In the genomic region with DNA sequence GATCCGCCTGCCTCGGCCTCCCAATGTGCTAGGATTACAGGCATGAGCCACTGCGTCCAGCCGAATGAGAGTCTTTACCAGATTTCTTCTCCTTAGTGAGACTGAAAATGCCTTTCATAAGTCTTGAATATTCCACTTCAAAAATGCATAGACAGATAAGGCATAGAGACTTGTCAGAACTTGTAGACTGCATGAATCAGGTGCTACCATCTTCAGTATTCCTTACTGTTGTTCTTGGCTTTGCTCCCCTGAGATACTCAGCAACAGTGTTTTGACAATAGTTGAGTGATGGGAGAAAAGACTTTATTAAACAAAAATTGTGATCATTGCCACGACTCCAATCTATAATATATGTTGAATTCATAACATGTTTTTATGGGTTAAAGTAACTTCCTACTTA, we compare ENCODE assay signal across 21 cellular contexts. TPM values are rescaled to one million over a fixed set of nuclear protein-coding genes. Genes with fewer than 3 reads are reported as not detected.
DNase-seq lines count a peak whose midpoint lies in the region; ATAC-seq, FAIRE-seq and TF ChIP-seq lines count a peak whose summit lies in the region.
"Had no signal": no experiment of that assay in that cellular context is flagged by ENCODE, and none has a peak within 500 bp of the region (broad histone marks: within the 10 kb centered on the region; RNA-seq: fewer than 3 reads in every experiment).

No MANE protein-coding gene starts in this region.

- BruUV-seq in mammary epithelial cell (replicated peaks; lab: Mats Ljungman, UMichigan): no TSS peak

- peaks cover 9 to 22% of the 10 kb centered on the region in 2 donors for H3K27me3 Mint-ChIP-seq in CD8-positive, alpha-beta memory T cell

- H3K79me2 ChIP-seq in mammary epithelial cell (ENCODE audit: insufficient read depth, low read length): no peaks in the 10 kb centered on the region
- H3K79me2 ChIP-seq in keratinocyte (ENCODE audit: control insufficient read depth, insufficient read depth, low read length): no peaks in the 10 kb centered on the region

- H3K27me3 ChIP-seq in mammary epithelial cell (ENCODE audit: insufficient read depth, low read length): no peaks in the 10 kb centered on the region
- H3K27me3 ChIP-seq in keratinocyte (ENCODE audit: control insufficient read depth, extremely low read depth, insufficient read depth, low read length): no peaks in the 10 kb centered on the region
- no peaks in the 10 kb centered on the region for H3K27me3 ChIP-seq in CD8-positive, alpha-beta memory T cell (ENCODE audit: insufficient read depth, low read length, poor library complexity, severe bottlenecking)
- no peaks in the 10 kb centered on the region for H3K27me3 ChIP-seq in ovary
- no peaks in the 10 kb centered on the region for H3K27me3 ChIP-seq in SJCRH30

- H3K4me2 ChIP-seq in mammary epithelial cell (ENCODE audit: insufficient read depth, low read depth, low read length) (no peak overlapping the region), keratinocyte (ENCODE audit: control insufficient read depth, extremely low read depth, insufficient read depth, low read depth, low read length) (no peak overlapping the region)
- H3K4me2 ChIP-seq: GM23338 had no signal

- TF ChIP-seq POLR2A in ovary (IDR thresholded peaks at IDR 0.05): no peak

- dilution Hi-C loops in mammary epithelial cell (cut with HindIII; ENCODE audit: low sequenced_read_pairs): no loop called here
- dilution Hi-C loops in keratinocyte (cut with MboI; ENCODE audit: extremely low pct_ligation_motif_present, low sequenced_read_pairs): no loop called here

- peak; percentile 51 for DNase-seq in RWPE1 (ENCODE audit: low spot score)
- DNase-seq in mammary epithelial cell: peak; percentile 61
- peak; percentile 83 for DNase-seq in epithelial cell of esophagus (ENCODE audit: low read depth)
- DNase-seq in keratinocyte (ENCODE audit: low read depth, low spot score): no peak
- DNase-seq in CD8-positive, alpha-beta memory T cell: no peak
- no peak for DNase-seq in ovary
- no peak for DNase-seq in SJCRH30
- DNase-seq: C1 segment of cervical spinal cord; Caco-2; CD4-positive, alpha-beta memory T cell; DMS153; DND-41; H9 had no signal

- no peak overlapping the region for H3K27ac Mint-ChIP-seq in CD8-positive, alpha-beta memory T cell
- H3K27ac Mint-ChIP-seq: CD4-positive, alpha-beta memory T cell; GM23338; H9 had no signal

- FAIRE-seq in keratinocyte (lab: Jason Lieb, UNC): peak; percentile 87
- FAIRE-seq: G401.6, GM12892 had no signal

- intact Hi-C loops in mammary epithelial cell (cut with micrococcal nuclease) (no loop called here), ovary (cut with DNase I) (no loop called here)

- in situ Hi-C loops in mammary epithelial cell (cut with MboI; ENCODE audit: low sequenced_read_pairs in 2 of 2): no loop called here

- H3K9me3 ChIP-seq in mammary epithelial cell (replicated peaks; ENCODE audit: insufficient read depth, low read length) (no peaks in the 10 kb centered on the region), keratinocyte (ENCODE audit: control insufficient read depth, low read depth, low read length) (no peaks in the 10 kb centered on the region), ovary (no peaks in the 10 kb centered on the region), SJCRH30 (replicated peaks) (no peaks in the 10 kb centered on the region)
- no peaks in the 10 kb centered on the region for H3K9me3 ChIP-seq in CD8-positive, alpha-beta memory T cell (ENCODE audit: low read length)
- H3K9me3 ChIP-seq: Caco-2 had no signal

- ATAC-seq in GM19452 (IDR thresholded peaks at IDR 0.05; ENCODE audit: unreplicated experiment): no peak
- ATAC-seq: GM23338, HCT116 had no signal

- H3K9ac ChIP-seq in mammary epithelial cell (ENCODE audit: insufficient read depth, low read length) (no peak overlapping the region), keratinocyte (ENCODE audit: control insufficient read depth, extremely low read depth, insufficient read depth, low read length) (no peak overlapping the region)

- H2AFZ ChIP-seq in mammary epithelial cell (ENCODE audit: low read depth, low read length) (no peak overlapping the region), keratinocyte (ENCODE audit: control insufficient read depth, low read length) (no peak overlapping the region)
- H2AFZ ChIP-seq: GM23338 had no signal

- no peaks in the 10 kb centered on the region for H3K9me3 Mint-ChIP-seq in CD8-positive, alpha-beta memory T cell
- H3K9me3 Mint-ChIP-seq: CD4-positive, alpha-beta memory T cell; GM23338; H9 had no signal

- CTCF ChIA-PET in RWPE1 (lab: Yijun Ruan, JAX): no interaction called here
- CTCF ChIA-PET in mammary epithelial cell (lab: Charles Lee; ENCODE audit: low non-redundant PET): no interaction called here
- CTCF ChIA-PET in CD8-positive, alpha-beta memory T cell (lab: Charles Lee): no interaction called here

- TF ChIP-seq EP300 in ovary (IDR thresholded peaks at IDR 0.05): no peak

- TF ChIP-seq CTCF in RWPE1 (conservative IDR thresholded peaks at IDR 0.05; ENCODE audit: low read depth) (no peak), mammary epithelial cell (conservative IDR thresholded peaks at IDR 0.05 in 1 of 2, IDR thresholded peaks at IDR 0.05 in 1 of 2; ENCODE audit: extremely low read depth in 1 of 2, insufficient read depth in 1 of 2, low read depth in 1 of 2, low read length in 2 of 2) (no peak), epithelial cell of esophagus (IDR thresholded peaks at IDR 0.05; ENCODE audit: insufficient read depth, low read depth, low read length, missing control alignments) (no peak), keratinocyte (optimal IDR thresholded peaks at IDR 0.05 in 1 of 3, IDR thresholded peaks at IDR 0.05 in 1 of 3, conservative IDR thresholded peaks at IDR 0.05 in 1 of 3; ENCODE audit: extremely low read depth in 1 of 3, insufficient read depth in 2 of 3, low read length in 3 of 3) (no peak), ovary (IDR thresholded peaks at IDR 0.05) (no peak)

- no peak overlapping the region for H3K27ac ChIP-seq in RWPE1
- no peak overlapping the region for H3K27ac ChIP-seq in mammary epithelial cell (ENCODE audit: insufficient read depth, low read depth, low read length)
- no peak overlapping the region for H3K27ac ChIP-seq in keratinocyte (ENCODE audit: control insufficient read depth, insufficient read depth, low read length)
- no peak overlapping the region for H3K27ac ChIP-seq in CD8-positive, alpha-beta memory T cell (ENCODE audit: low read depth, low read length)
- H3K27ac ChIP-seq in ovary: no peak overlapping the region
- no peak overlapping the region for H3K27ac ChIP-seq in SJCRH30

- no peaks in the 10 kb centered on the region for H3K36me3 Mint-ChIP-seq in CD8-positive, alpha-beta memory T cell
- H3K36me3 Mint-ChIP-seq: CD4-positive, alpha-beta memory T cell had no signal

- H4K20me1 ChIP-seq in mammary epithelial cell (ENCODE audit: insufficient read depth, low read length): no peaks in the 10 kb centered on the region
- no peaks in the 10 kb centered on the region for H4K20me1 ChIP-seq in keratinocyte (ENCODE audit: control insufficient read depth, extremely low read depth, insufficient read depth, low read length)

- no peaks in the 10 kb centered on the region for H3K9me1 ChIP-seq in keratinocyte (ENCODE audit: control insufficient read depth, extremely low read depth, insufficient read depth, low read length)

- POLR2A ChIA-PET in RWPE1 (lab: Yijun Ruan, JAX; ENCODE audit: low non-redundant PET): no interaction called here
- POLR2A ChIA-PET in CD8-positive, alpha-beta memory T cell (lab: Charles Lee): no interaction called here

- H3K4me1 ChIP-seq in mammary epithelial cell (ENCODE audit: insufficient read depth, low read length) (peaks cover 9% of the 10 kb centered on the region), keratinocyte (ENCODE audit: control insufficient read depth, extremely low read depth, insufficient read depth, low read length) (peaks cover 4% of the 10 kb centered on the region), ovary (ENCODE audit: insufficient read depth) (no peaks in the 10 kb centered on the region), SJCRH30 (no peaks in the 10 kb centered on the region)
- no peaks in the 10 kb centered on the region for H3K4me1 ChIP-seq in CD8-positive, alpha-beta memory T cell (ENCODE audit: insufficient read depth, low read length)
- H3K4me1 ChIP-seq: Caco-2 had no signal

- WGBS in mammary epithelial cell (ENCODE audit: low coverage, missing lambda C conversion rate): 74% methylated on average over 5 of the region's 5 CpGs
- 87 to 94% (median 88%) methylated on average over 5 of the region's 5 CpGs for WGBS in ovary, 3 donors

- H3K4me3 ChIP-seq in mammary epithelial cell (replicated peaks in 1 of 3; ENCODE audit: insufficient read depth in 1 of 3, low read depth in 2 of 3, low read length in 3 of 3): no peak overlapping the region
- no peak overlapping the region for H3K4me3 ChIP-seq in epithelial cell of esophagus (ENCODE audit: low read length)
- H3K4me3 ChIP-seq in keratinocyte (ENCODE audit: control insufficient read depth in 2 of 3, extremely low read depth in 1 of 3, insufficient read depth in 2 of 3, low read depth in 1 of 3, low read length in 3 of 3): no peak overlapping the region
- H3K4me3 ChIP-seq in CD8-positive, alpha-beta memory T cell (ENCODE audit: low read length): no peak overlapping the region
- no peak overlapping the region for H3K4me3 ChIP-seq in ovary
- H3K4me3 ChIP-seq in SJCRH30: no peak overlapping the region
- H3K4me3 ChIP-seq: GM23338 had no signal

- H3K36me3 ChIP-seq in mammary epithelial cell (ENCODE audit: insufficient read depth, low read length) (no peaks in the 10 kb centered on the region), keratinocyte (ENCODE audit: control insufficient read depth in 2 of 2, extremely low read depth in 1 of 2, insufficient read depth in 2 of 2, low read length in 2 of 2) (no peaks in the 10 kb centered on the region), ovary (no peaks in the 10 kb centered on the region), SJCRH30 (no peaks in the 10 kb centered on the region)
- no peaks in the 10 kb centered on the region for H3K36me3 ChIP-seq in CD8-positive, alpha-beta memory T cell (ENCODE audit: insufficient read depth, low read length)

- no peak overlapping the region for H3K4me3 Mint-ChIP-seq in CD8-positive, alpha-beta memory T cell
- H3K4me3 Mint-ChIP-seq: CD4-positive, alpha-beta memory T cell; GM23338; H9 had no signal

- no peaks in the 10 kb centered on the region for H3K4me1 Mint-ChIP-seq in CD8-positive, alpha-beta memory T cell
- H3K4me1 Mint-ChIP-seq: CD4-positive, alpha-beta memory T cell; GM23338; H9 had no signal

RNA-seq across cellular contexts. Expression of a gene that starts 11.0 kb away (rescaled TPM):
- total RNA-seq in mammary epithelial cell (not detected), ovary (not detected)
- polyA plus RNA-seq in mammary epithelial cell (not detected), keratinocyte (not detected in 3 replicates), ovary (not detected)
- polyA minus RNA-seq in mammary epithelial cell (not detected), keratinocyte (not detected in 3 replicates)
- polyA plus RNA-seq in keratinocyte (2011; ENCODE audit: low read depth): not detected
- polyA plus RNA-seq in keratinocyte (2011; cell fraction: cytosol; rRNA removed): not detected in 2 replicates
- polyA plus RNA-seq in keratinocyte (2011; cell fraction: nucleus; rRNA removed): not detected in 2 replicates
- polyA plus RNA-seq in keratinocyte (2012; ENCODE audit: low replicate concordance): not detected in 2 replicates
- not detected for polyA minus RNA-seq in keratinocyte (2011; cell fraction: cytosol; rRNA and poly(A)+ RNA removed)
- polyA minus RNA-seq in keratinocyte (2011; cell fraction: nucleus; rRNA and poly(A)+ RNA removed): not detected in 2 replicates
- not detected for total RNA-seq in CD8-positive, alpha-beta memory T cell
- polyA plus RNA-seq in CD8-positive, alpha-beta memory T cell: not detected
- total RNA-seq in SJCRH30 (2014; rRNA removed; shearing (Covaris generic)): not detected in 2 replicates
- total RNA-seq: A673; Caco-2; CD4-positive, alpha-beta memory T cell; H4; H9 had no signal
- polyA plus RNA-seq: BJ; CD4-positive, alpha-beta memory T cell; GM23338 had no signal

RNA-seq across cellular contexts. Expression of a gene that starts 31.9 kb away (rescaled TPM):
- total RNA-seq in mammary epithelial cell: 10 to 100 TPM; 24.0 to 43.9 TPM
- polyA plus RNA-seq in mammary epithelial cell: 17.3 TPM
- 5.6 TPM for polyA minus RNA-seq in mammary epithelial cell
- polyA plus RNA-seq in keratinocyte: 8.3 to 23.1 TPM (median 21.3 TPM) in 3 replicates
- 28.9 TPM for polyA plus RNA-seq in keratinocyte (2011; ENCODE audit: low read depth)
- polyA plus RNA-seq in keratinocyte (2011; cell fraction: cytosol; rRNA removed): 15.5 and 16.4 TPM in 2 replicates
- 9.6 and 15.8 TPM in 2 replicates for polyA plus RNA-seq in keratinocyte (2011; cell fraction: nucleus; rRNA removed)
- polyA plus RNA-seq in keratinocyte (2012; ENCODE audit: low replicate concordance): 26.2 and 44.6 TPM in 2 replicates
- polyA minus RNA-seq in keratinocyte: 3.3 to 10.9 TPM (median 5.1 TPM) in 3 replicates
- 14.8 TPM for polyA minus RNA-seq in keratinocyte (2011; cell fraction: cytosol; rRNA and poly(A)+ RNA removed)
- polyA minus RNA-seq in keratinocyte (2011; cell fraction: nucleus; rRNA and poly(A)+ RNA removed): 10.2 and 13.8 TPM in 2 replicates
- total RNA-seq in CD8-positive, alpha-beta memory T cell: 10 to 100 TPM; 52.9 to 55.9 TPM
- 17.2 TPM for polyA plus RNA-seq in CD8-positive, alpha-beta memory T cell
- total RNA-seq in ovary: 10 to 100 TPM; 16.1 to 31.9 (median 22.6) TPM
- 10 to 100 TPM; 15.0 to 17.0 TPM for polyA plus RNA-seq in ovary
- 38.1 and 41.1 TPM in 2 replicates for total RNA-seq in SJCRH30 (2014; rRNA removed; shearing (Covaris generic))

Comparison
In these comparisons a context has a peak if more than half of its experiments do, and no peak if none do; other contexts are left out.
1. DNase-seq: peak in RWPE1 (single experiment), mammary epithelial cell (single experiment) and epithelial cell of esophagus (single experiment); none in keratinocyte (single experiment), CD8-positive, alpha-beta memory T cell (0 of 5), ovary (0 of 5) and SJCRH30 (0 of 2).